ENCODE assay signal across 1 cellular context in the genomic region with DNA sequence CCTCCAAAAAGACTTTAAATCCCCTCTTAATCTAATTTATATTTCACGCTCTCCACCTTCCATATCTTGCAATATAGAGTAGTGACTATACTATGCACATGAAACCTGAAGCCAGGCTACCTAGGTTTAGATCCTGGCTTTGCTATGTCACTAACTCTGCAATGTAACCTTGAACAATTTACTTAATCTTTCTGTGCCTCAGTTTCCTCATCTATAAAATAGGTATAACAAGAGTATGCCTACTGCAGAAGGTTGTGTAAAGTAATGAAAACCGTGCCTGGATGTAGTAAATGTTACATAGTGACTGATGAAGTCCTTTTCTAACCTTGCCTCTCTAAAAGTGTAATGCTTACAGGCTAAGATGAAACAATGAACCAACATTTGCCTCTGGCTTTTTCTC.
TF ChIP-seq lines count a peak whose summit lies in the region.

No MANE protein-coding gene starts in this region.

TF ChIP-seq in GM23338, 12 proteins besides CTCF, POLR2A, EP300 and RAD21 (continued from another document):
- TF ChIP-seq, protein P1, sequence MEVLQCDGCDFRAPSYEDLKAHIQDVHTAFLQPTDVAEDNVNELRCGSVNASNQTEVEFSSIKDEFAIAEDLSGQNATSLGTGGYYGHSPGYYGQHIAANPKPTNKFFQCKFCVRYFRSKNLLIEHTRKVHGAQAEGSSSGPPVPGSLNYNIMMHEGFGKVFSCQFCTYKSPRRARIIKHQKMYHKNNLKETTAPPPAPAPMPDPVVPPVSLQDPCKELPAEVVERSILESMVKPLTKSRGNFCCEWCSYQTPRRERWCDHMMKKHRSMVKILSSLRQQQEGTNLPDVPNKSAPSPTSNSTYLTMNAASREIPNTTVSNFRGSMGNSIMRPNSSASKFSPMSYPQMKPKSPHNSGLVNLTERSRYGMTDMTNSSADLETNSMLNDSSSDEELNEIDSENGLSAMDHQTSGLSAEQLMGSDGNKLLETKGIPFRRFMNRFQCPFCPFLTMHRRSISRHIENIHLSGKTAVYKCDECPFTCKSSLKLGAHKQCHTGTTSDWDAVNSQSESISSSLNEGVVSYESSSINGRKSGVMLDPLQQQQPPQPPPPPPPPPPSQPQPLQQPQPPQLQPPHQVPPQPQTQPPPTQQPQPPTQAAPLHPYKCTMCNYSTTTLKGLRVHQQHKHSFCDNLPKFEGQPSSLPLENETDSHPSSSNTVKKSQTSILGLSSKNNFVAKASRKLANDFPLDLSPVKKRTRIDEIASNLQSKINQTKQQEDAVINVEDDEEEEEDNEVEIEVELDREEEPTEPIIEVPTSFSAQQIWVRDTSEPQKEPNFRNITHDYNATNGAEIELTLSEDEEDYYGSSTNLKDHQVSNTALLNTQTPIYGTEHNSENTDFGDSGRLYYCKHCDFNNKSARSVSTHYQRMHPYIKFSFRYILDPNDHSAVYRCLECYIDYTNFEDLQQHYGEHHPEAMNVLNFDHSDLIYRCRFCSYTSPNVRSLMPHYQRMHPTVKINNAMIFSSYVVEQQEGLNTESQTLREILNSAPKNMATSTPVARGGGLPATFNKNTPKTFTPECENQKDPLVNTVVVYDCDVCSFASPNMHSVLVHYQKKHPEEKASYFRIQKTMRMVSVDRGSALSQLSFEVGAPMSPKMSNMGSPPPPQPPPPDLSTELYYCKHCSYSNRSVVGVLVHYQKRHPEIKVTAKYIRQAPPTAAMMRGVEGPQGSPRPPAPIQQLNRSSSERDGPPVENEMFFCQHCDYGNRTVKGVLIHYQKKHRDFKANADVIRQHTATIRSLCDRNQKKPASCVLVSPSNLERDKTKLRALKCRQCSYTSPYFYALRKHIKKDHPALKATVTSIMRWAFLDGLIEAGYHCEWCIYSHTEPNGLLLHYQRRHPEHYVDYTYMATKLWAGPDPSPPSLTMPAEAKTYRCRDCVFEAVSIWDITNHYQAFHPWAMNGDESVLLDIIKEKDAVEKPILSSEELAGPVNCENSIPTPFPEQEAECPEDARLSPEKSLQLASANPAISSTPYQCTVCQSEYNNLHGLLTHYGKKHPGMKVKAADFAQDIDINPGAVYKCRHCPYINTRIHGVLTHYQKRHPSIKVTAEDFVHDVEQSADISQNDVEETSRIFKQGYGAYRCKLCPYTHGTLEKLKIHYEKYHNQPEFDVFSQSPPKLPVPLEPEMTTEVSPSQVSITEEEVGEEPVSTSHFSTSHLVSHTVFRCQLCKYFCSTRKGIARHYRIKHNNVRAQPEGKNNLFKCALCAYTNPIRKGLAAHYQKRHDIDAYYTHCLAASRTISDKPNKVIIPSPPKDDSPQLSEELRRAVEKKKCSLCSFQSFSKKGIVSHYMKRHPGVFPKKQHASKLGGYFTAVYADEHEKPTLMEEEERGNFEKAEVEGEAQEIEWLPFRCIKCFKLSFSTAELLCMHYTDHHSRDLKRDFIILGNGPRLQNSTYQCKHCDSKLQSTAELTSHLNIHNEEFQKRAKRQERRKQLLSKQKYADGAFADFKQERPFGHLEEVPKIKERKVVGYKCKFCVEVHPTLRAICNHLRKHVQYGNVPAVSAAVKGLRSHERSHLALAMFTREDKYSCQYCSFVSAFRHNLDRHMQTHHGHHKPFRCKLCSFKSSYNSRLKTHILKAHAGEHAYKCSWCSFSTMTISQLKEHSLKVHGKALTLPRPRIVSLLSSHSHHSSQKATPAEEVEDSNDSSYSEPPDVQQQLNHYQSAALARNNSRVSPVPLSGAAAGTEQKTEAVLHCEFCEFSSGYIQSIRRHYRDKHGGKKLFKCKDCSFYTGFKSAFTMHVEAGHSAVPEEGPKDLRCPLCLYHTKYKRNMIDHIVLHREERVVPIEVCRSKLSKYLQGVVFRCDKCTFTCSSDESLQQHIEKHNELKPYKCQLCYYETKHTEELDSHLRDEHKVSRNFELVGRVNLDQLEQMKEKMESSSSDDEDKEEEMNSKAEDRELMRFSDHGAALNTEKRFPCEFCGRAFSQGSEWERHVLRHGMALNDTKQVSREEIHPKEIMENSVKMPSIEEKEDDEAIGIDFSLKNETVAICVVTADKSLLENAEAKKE (CRISPR knock-in tag; IDR thresholded peaks at IDR 0.05) = no peak
- TF ChIP-seq EZH2phosphoT487 (IDR thresholded peaks at IDR 0.05; ENCODE audit: unreplicated experiment) = no peak
- TF ChIP-seq, protein P2, sequence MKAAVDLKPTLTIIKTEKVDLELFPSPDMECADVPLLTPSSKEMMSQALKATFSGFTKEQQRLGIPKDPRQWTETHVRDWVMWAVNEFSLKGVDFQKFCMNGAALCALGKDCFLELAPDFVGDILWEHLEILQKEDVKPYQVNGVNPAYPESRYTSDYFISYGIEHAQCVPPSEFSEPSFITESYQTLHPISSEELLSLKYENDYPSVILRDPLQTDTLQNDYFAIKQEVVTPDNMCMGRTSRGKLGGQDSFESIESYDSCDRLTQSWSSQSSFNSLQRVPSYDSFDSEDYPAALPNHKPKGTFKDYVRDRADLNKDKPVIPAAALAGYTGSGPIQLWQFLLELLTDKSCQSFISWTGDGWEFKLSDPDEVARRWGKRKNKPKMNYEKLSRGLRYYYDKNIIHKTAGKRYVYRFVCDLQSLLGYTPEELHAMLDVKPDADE (IDR thresholded peaks at IDR 0.05) = no peak
- no peak for TF ChIP-seq NANOG (IDR thresholded peaks at IDR 0.05; ENCODE audit: borderline replicate concordance)
- no peak for TF ChIP-seq EZH2 (IDR thresholded peaks at IDR 0.05; ENCODE audit: low read depth, unreplicated experiment)
- TF ChIP-seq JUNB (IDR thresholded peaks at IDR 0.05; ENCODE audit: unreplicated experiment) = no peak
- no peak for TF ChIP-seq CREB1 (CRISPR knock-in tag; IDR thresholded peaks at IDR 0.05; ENCODE audit: low read depth)
- TF ChIP-seq STAT1 (IDR thresholded peaks at IDR 0.05; ENCODE audit: unreplicated experiment) = no peak
- no peak for TF ChIP-seq REST (IDR thresholded peaks at IDR 0.05; ENCODE audit: unreplicated experiment)
- no peak for TF ChIP-seq ZNF331 (CRISPR knock-in tag; IDR thresholded peaks at IDR 0.05; ENCODE audit: low read depth)
